15 cellular contexts compared by ENCODE assay signal in the genomic region with DNA sequence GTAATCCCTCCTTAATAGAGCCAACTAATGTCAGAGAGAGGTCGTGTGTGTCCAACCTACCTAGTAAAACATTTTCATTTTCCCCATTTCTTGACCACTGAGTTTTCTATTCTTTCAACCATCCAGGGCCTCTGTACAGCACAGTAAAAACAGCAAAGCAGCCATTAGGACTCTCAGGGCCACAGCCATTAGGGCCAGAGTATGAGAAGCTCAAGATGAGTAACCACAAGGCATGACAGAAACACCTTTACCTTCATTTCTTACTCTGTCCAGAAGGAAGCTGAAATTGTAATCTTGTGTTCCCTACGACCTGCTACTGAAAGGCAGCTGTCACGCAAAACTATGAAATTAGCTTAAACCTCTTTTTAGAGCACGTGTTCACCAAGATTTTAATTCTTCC. TPM values are rescaled to one million over a fixed set of nuclear protein-coding genes. Genes with fewer than 3 reads are reported as not detected.
DNase-seq lines count a peak whose midpoint lies in the region; ATAC-seq and TF ChIP-seq lines count a peak whose summit lies in the region.
"Had no signal": no experiment of that assay in that cellular context is flagged by ENCODE, and none has a peak within 500 bp of the region (broad histone marks: within the 10 kb centered on the region; RNA-seq: fewer than 3 reads in every experiment).

No MANE protein-coding gene starts in this region.

- TF ChIP-seq POLR2A in Peyer's patch (IDR thresholded peaks at IDR 0.05): no peak

- 85% methylated on average over 4 of the region's 4 CpGs for WGBS in smooth muscle cell (ENCODE audit: low lambda C conversion rate)

- H3K27me3 ChIP-seq in PC-9 (ENCODE audit: insufficient read depth, low read depth): no peaks in the 10 kb centered on the region
- H3K27me3 ChIP-seq in smooth muscle cell (ENCODE audit: low read depth): no peaks in the 10 kb centered on the region
- H3K27me3 ChIP-seq in Peyer's patch: no peaks in the 10 kb centered on the region
- H3K27me3 ChIP-seq: gastroesophageal sphincter, vagina had no signal

- peak overlapping the region; percentile 99 for H3K4me2 ChIP-seq in PC-9
- H3K4me2 ChIP-seq in smooth muscle cell: peak overlapping the region; percentile 97

- H3K9me2 ChIP-seq in PC-9 (ENCODE audit: insufficient read depth): no peaks in the 10 kb centered on the region

- intact Hi-C loops in PC-9 (cut with micrococcal nuclease; ENCODE audit: unreplicated experiment): no loop called here

- TF ChIP-seq CTCF in PC-9 (conservative IDR thresholded peaks at IDR 0.05): no peak
- no peak for TF ChIP-seq CTCF in smooth muscle cell (IDR thresholded peaks at IDR 0.05; ENCODE audit: borderline replicate concordance, insufficient read depth, poor library complexity, severe bottlenecking)
- TF ChIP-seq CTCF in Peyer's patch (IDR thresholded peaks at IDR 0.05): no peak

- H3K27me3 Mint-ChIP-seq in activated CD8-positive, alpha-beta memory T cell treated with anti-CD3 and anti-CD28 coated beads, Interleukin-2, amount 10 ng/mL, durations not matched to agents 7 days and 5 days: no peaks in the 10 kb centered on the region

- H3F3A ChIP-seq in PC-9 (ENCODE audit: insufficient read depth, low read depth) (peaks cover 9% of the 10 kb centered on the region; the same call in 1 of the 2 replicates), smooth muscle cell (ENCODE audit: low read depth) (peaks cover 9% of the 10 kb centered on the region)

- CTCF ChIA-PET in activated CD8-positive, alpha-beta memory T cell treated with anti-CD3 and anti-CD28 coated beads, Interleukin-2, amount 10 ng/mL, durations not matched to agents 7 days and 5 days (lab: Charles Lee): interaction anchor here (0.7 to 1.3 kb wide), 4 partner anchors 17 to 73 kb away, joined by 3 to 4 read pairs (median 3); no protein-coding TSS in a partner anchor
- CTCF ChIA-PET in PC-9 (lab: Charles Lee): no interaction called here

- H3K9me3 ChIP-seq in PC-9 (ENCODE audit: insufficient read depth, low read depth): no peaks in the 10 kb centered on the region
- H3K9me3 ChIP-seq in smooth muscle cell (replicated peaks; ENCODE audit: low read depth): no peaks in the 10 kb centered on the region
- no peaks in the 10 kb centered on the region for H3K9me3 ChIP-seq in Peyer's patch
- H3K9me3 ChIP-seq: gastroesophageal sphincter, lower lobe of right lung, vagina had no signal

- no peak overlapping the region for H3K27ac ChIP-seq in PC-9
- peak overlapping the region; percentile 75 for H3K27ac ChIP-seq in epithelial cell of prostate
- H3K27ac ChIP-seq in smooth muscle cell (ENCODE audit: low read depth): no peak overlapping the region
- H3K27ac ChIP-seq in Peyer's patch: no peak overlapping the region
- H3K27ac ChIP-seq: lower lobe of right lung had no signal

- H2AFZ ChIP-seq in PC-9 (no peak overlapping the region), smooth muscle cell (ENCODE audit: low read depth) (no peak overlapping the region)

- POLR2A ChIA-PET in PC-9 (lab: Charles Lee; ENCODE audit: unreplicated experiment): no interaction called here

- H3K36me3 ChIP-seq in PC-9 (ENCODE audit: low read depth) (no peaks in the 10 kb centered on the region), smooth muscle cell (ENCODE audit: low read depth) (no peaks in the 10 kb centered on the region), Peyer's patch (no peaks in the 10 kb centered on the region)
- H3K36me3 ChIP-seq: gastroesophageal sphincter, vagina had no signal

- H3K4me3 Mint-ChIP-seq in activated CD8-positive, alpha-beta memory T cell treated with anti-CD3 and anti-CD28 coated beads, Interleukin-2, amount 10 ng/mL, durations not matched to agents 7 days and 5 days: no peak overlapping the region

- no peak for ATAC-seq in activated CD8-positive, alpha-beta memory T cell treated with anti-CD3 and anti-CD28 coated beads, Interleukin-2, amount 10 ng/mL, durations not matched to agents 7 days and 5 days
- ATAC-seq: gastroesophageal sphincter, lower lobe of right lung, right cardiac atrium had no signal

- H4K20me1 ChIP-seq in PC-9 (ENCODE audit: insufficient read depth) (peaks cover 38% of the 10 kb centered on the region), smooth muscle cell (ENCODE audit: low read depth) (peaks cover 65% of the 10 kb centered on the region)

- DNase-seq in activated CD8-positive, alpha-beta memory T cell treated with anti-CD3 and anti-CD28 coated beads for 24 hours: peak; percentile 19
- no peak for DNase-seq in activated CD8-positive, alpha-beta memory T cell treated with anti-CD3 and anti-CD28 coated beads, Interleukin-2, amount 10 ng/mL, durations not matched to agents 7 days and 5 days
- DNase-seq in PC-9 (no peak), epithelial cell of prostate (ENCODE audit: low read depth, low spot score) (no peak), smooth muscle cell (lab: John Stamatoyannopoulos, UW; ENCODE audit: unreplicated experiment) (no peak), Peyer's patch (no peak), NCI-H128 (lab: John Stamatoyannopoulos, UW; ENCODE audit: unreplicated experiment) (no peak), amniotic stem cell (lab: John Stamatoyannopoulos, UW) (no peak)
- DNase-seq: GF-D8, NCI-H1092 treated with DMSO at 0.1 percent for 48 hours, right cardiac atrium, T1000 had no signal

- peaks cover 16% of the 10 kb centered on the region for H3K36me3 Mint-ChIP-seq in activated CD8-positive, alpha-beta memory T cell treated with anti-CD3 and anti-CD28 coated beads, Interleukin-2, amount 10 ng/mL, durations not matched to agents 7 days and 5 days

- H3K9me3 Mint-ChIP-seq in activated CD8-positive, alpha-beta memory T cell treated with anti-CD3 and anti-CD28 coated beads, Interleukin-2, amount 10 ng/mL, durations not matched to agents 7 days and 5 days (ENCODE audit: low read depth): no peaks in the 10 kb centered on the region

- H3K9ac ChIP-seq in smooth muscle cell (ENCODE audit: low read depth): no peak overlapping the region

- BruUV-seq in PC-9 (replicated peaks; lab: Mats Ljungman, UMichigan): TSS peak; percentile 25

- H3K4me1 Mint-ChIP-seq in activated CD8-positive, alpha-beta memory T cell treated with anti-CD3 and anti-CD28 coated beads, Interleukin-2, amount 10 ng/mL, durations not matched to agents 7 days and 5 days: peaks cover 29% of the 10 kb centered on the region

- H3K27ac Mint-ChIP-seq in activated CD8-positive, alpha-beta memory T cell treated with anti-CD3 and anti-CD28 coated beads, Interleukin-2, amount 10 ng/mL, durations not matched to agents 7 days and 5 days: no peak overlapping the region

- H3K79me2 ChIP-seq in PC-9 (ENCODE audit: low read depth): peaks cover 67% of the 10 kb centered on the region
- peaks cover 68% of the 10 kb centered on the region for H3K79me2 ChIP-seq in smooth muscle cell (ENCODE audit: low read depth)

- H3K4me1 ChIP-seq in PC-9 (replicated peaks; ENCODE audit: insufficient read depth) (peaks cover 12% of the 10 kb centered on the region), smooth muscle cell (ENCODE audit: low read depth) (peaks cover 10% of the 10 kb centered on the region), Peyer's patch (peaks cover 0 to 20% (median 10%) of the 10 kb centered on the region in 4 donors)

- H3K4me3 ChIP-seq in PC-9: peak overlapping the region; percentile 93; the same call in 1 of the 2 replicates
- peak overlapping the region; percentile 96 for H3K4me3 ChIP-seq in smooth muscle cell
- peak overlapping the region in 2 of 4 donors; percentile 98 to 100 for H3K4me3 ChIP-seq in Peyer's patch

RNA-seq across cellular contexts. Expression of gene SPPL3, which starts 2.3 kb away (rescaled TPM):
- total RNA-seq in activated CD8-positive, alpha-beta memory T cell treated with anti-CD3 and anti-CD28 coated beads, Interleukin-2, amount 10 ng/mL, durations not matched to agents 7 days and 5 days: 10 to 100 TPM; 21.3 to 24.2 TPM
- 27.1 and 44.7 TPM in 2 replicates for total RNA-seq in PC-9 (2021)
- 14.7 and 27.0 TPM in 2 replicates for total RNA-seq in smooth muscle cell
- 22.5 and 41.1 TPM in 2 replicates for polyA plus RNA-seq in smooth muscle cell
- total RNA-seq in Peyer's patch: 10 to 100 TPM; 26.4 to 50.2 (median 34.9) TPM
